Comparison of ENCODE assay signal across 1 cellular context in genomic region chr12:79835377-79835843, GRCh38.
TF ChIP-seq lines count a peak whose summit lies in the region.

No MANE protein-coding gene starts in this region.

TF ChIP-seq in GM12878, 131 proteins besides CTCF, POLR2A, EP300 and RAD21 (continued from another document):
- TF ChIP-seq ZNF592 (IDR thresholded peaks at IDR 0.05), result no peak
